Comparison of ENCODE assay signal across 8 cellular contexts in the genomic region with DNA sequence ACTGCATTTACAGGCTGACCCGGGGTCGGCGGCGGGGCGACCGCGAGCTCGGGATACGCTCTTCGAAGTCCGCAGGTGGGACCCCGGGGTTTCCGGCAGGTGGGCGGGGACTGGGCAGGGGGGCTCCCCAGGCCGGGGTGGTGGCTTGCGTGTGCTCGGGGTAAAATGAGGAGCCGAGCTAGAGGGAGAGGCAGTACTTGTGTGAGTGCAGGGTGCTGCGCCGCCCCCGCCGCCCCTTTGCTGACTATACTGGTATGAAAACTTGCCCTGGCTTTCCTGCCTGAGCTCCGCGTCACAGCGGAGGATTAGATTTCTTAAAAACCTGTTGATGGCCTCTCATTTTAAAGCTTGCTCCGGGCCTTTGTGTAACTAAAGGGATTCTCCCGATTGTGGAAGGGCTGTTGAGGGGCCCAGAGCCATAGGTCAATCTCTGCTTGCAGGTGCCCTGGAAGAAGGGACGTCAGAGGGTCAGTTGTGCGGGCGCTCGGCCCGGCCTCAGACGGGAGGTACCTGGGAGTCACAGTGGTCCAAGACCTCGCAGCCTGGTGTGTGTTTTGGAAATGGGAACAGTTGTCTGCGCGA. TPM values are rescaled to one million over a fixed set of nuclear protein-coding genes. Genes with fewer than 3 reads are reported as not detected.
A peak's percentile ranks its signal among the peaks of the same experiment; 100 is the strongest.
DNase-seq lines count a peak whose midpoint lies in the region; ATAC-seq and TF ChIP-seq lines count a peak whose summit lies in the region.

No MANE protein-coding gene starts in this region.

- H3K9me3 ChIP-seq in CD4-positive, CD25-positive, alpha-beta regulatory T cell (ENCODE audit: control insufficient read depth in 2 of 2, low read length in 2 of 2) = no peaks in the 10 kb centered on the region
- no peaks in the 10 kb centered on the region for H3K9me3 ChIP-seq in neuron (ENCODE audit: low read length)
- H3K9me3 ChIP-seq in stomach smooth muscle (ENCODE audit: control insufficient read depth in 2 of 2, low read length in 2 of 2) = no peaks in the 10 kb centered on the region

- no peaks in the 10 kb centered on the region for H3K36me3 ChIP-seq in CD4-positive, CD25-positive, alpha-beta regulatory T cell (ENCODE audit: control insufficient read depth, insufficient read depth, low read length)
- H3K36me3 ChIP-seq in neuron (ENCODE audit: insufficient read depth, low read length) (peaks cover 16% of the 10 kb centered on the region), stomach smooth muscle (ENCODE audit: control insufficient read depth in 2 of 2, insufficient read depth in 2 of 2, low read length in 2 of 2) (no peaks in the 10 kb centered on the region)

- H3K4me3 Mint-ChIP-seq in CD4-positive, CD25-positive, alpha-beta regulatory T cell = peak overlapping the region; percentile 97 to 100 (median 98)

- peak; percentile 58 to 60 for ATAC-seq in CD4-positive, CD25-positive, alpha-beta regulatory T cell (ENCODE audit: low read depth in 2 of 2)
- ATAC-seq in GM19452 (IDR thresholded peaks at IDR 0.05; ENCODE audit: unreplicated experiment) = peak; percentile 38
- peak; percentile 37 for ATAC-seq in HG03565 (IDR thresholded peaks at IDR 0.05; ENCODE audit: unreplicated experiment)
- ATAC-seq in foreskin keratinocyte = peak; percentile 57

- peak overlapping the region; percentile 70 for H2AFZ ChIP-seq in neuron (ENCODE audit: low read depth, low read length)

- peak overlapping the region; percentile 91 to 95 (median 94) for H3K27ac Mint-ChIP-seq in CD4-positive, CD25-positive, alpha-beta regulatory T cell

- H3K4me3 ChIP-seq in CD4-positive, CD25-positive, alpha-beta regulatory T cell (ENCODE audit: low read depth, low read length) = peak overlapping the region; percentile 89
- peak overlapping the region; percentile 71 for H3K4me3 ChIP-seq in neuron (ENCODE audit: low read length)
- H3K4me3 ChIP-seq in stomach smooth muscle (ENCODE audit: low read length in 2 of 2) = peak overlapping the region; percentile 98 to 99

- no peaks in the 10 kb centered on the region for H3K27me3 ChIP-seq in CD4-positive, CD25-positive, alpha-beta regulatory T cell (ENCODE audit: control insufficient read depth, insufficient read depth, low read length)
- H3K27me3 ChIP-seq in foreskin keratinocyte (no peaks in the 10 kb centered on the region), neuron (ENCODE audit: insufficient read depth, low read length) (no peaks in the 10 kb centered on the region), stomach smooth muscle (ENCODE audit: control insufficient read depth in 1 of 2, insufficient read depth in 2 of 2, low read length in 2 of 2) (no peaks in the 10 kb centered on the region)

- peak overlapping the region; percentile 73 for H3K27ac ChIP-seq in CD4-positive, CD25-positive, alpha-beta regulatory T cell (ENCODE audit: insufficient read depth, low read length, poor library complexity, severe bottlenecking)
- H3K27ac ChIP-seq in foreskin keratinocyte = peak overlapping the region; percentile 31
- peak overlapping the region; percentile 80 for H3K27ac ChIP-seq in stomach smooth muscle (ENCODE audit: low read length)

- peak overlapping the region; percentile 71 to 86 for H3K9ac ChIP-seq in stomach smooth muscle (ENCODE audit: low read length in 2 of 2)

- peaks cover 11% of the 10 kb centered on the region for H3K27me3 Mint-ChIP-seq in CD4-positive, CD25-positive, alpha-beta regulatory T cell

- DNase-seq in CD4-positive, CD25-positive, alpha-beta regulatory T cell = peak; percentile 58 to 79 (median 59)
- DNase-seq in RKO (ENCODE audit: low spot score) (peak; percentile 86), foreskin keratinocyte (peak in 1 of 2 donors; percentile 31)
- DNase-seq in activated gamma-delta T cell treated with anti-CD3 and anti-CD28 coated beads, Interleukin-2, amount 50 U/mL, for 16 hours (ENCODE audit: low read depth) = peak; percentile 74

- peaks cover 4% of the 10 kb centered on the region for H3K36me3 Mint-ChIP-seq in CD4-positive, CD25-positive, alpha-beta regulatory T cell

- H3K4me1 Mint-ChIP-seq in CD4-positive, CD25-positive, alpha-beta regulatory T cell = peaks cover 23 to 49% (median 35%) of the 10 kb centered on the region in 4 donors

- TF ChIP-seq CTCF in foreskin keratinocyte (conservative IDR thresholded peaks at IDR 0.05) = no peak

- H3K4me1 ChIP-seq in CD4-positive, CD25-positive, alpha-beta regulatory T cell (ENCODE audit: control insufficient read depth, insufficient read depth, low read length, poor library complexity, severe bottlenecking) = peaks cover 22% of the 10 kb centered on the region
- H3K4me1 ChIP-seq in foreskin keratinocyte (peaks cover 6% of the 10 kb centered on the region), neuron (ENCODE audit: insufficient read depth, low read length) (peaks cover 14% of the 10 kb centered on the region), stomach smooth muscle (ENCODE audit: control insufficient read depth, insufficient read depth, low read length) (peaks cover 15% of the 10 kb centered on the region)

- peaks cover 0 to 1% (median 0%) of the 10 kb centered on the region in 7 donors for H3K9me3 Mint-ChIP-seq in CD4-positive, CD25-positive, alpha-beta regulatory T cell

RNA-seq across cellular contexts. Expression of gene ARMC10, which starts 0.5 kb away (rescaled TPM):
- total RNA-seq in CD4-positive, CD25-positive, alpha-beta regulatory T cell = 16.3 TPM
- 10 to 100 TPM; 36.7 to 51.2 (median 44.5) TPM for polyA plus RNA-seq in CD4-positive, CD25-positive, alpha-beta regulatory T cell
- 33.9 and 38.2 TPM in 2 replicates for total RNA-seq in foreskin keratinocyte
- 27.0 and 37.1 TPM in 2 replicates for polyA plus RNA-seq in foreskin keratinocyte

RNA-seq across cellular contexts. Expression of gene FBXL13, which starts 0.8 kb away (rescaled TPM):
- total RNA-seq in CD4-positive, CD25-positive, alpha-beta regulatory T cell = not detected
- under 1 TPM in 2 of 4 donors, not detected in 2; 0.19 to 0.42 TPM for polyA plus RNA-seq in CD4-positive, CD25-positive, alpha-beta regulatory T cell
- 0.17 and 0.35 TPM in 2 replicates for total RNA-seq in foreskin keratinocyte
- 0.30 TPM in 1 of 2 replicates, not detected in the other for polyA plus RNA-seq in foreskin keratinocyte
